18 cellular contexts compared by ENCODE assay signal in genomic region chr13:98942485-98942884, GRCh38.
"Had no signal": no experiment of that assay in that cellular context is flagged by ENCODE, and none has a peak within 500 bp of the region (broad histone marks: within the 10 kb centered on the region; RNA-seq: fewer than 3 reads in every experiment).

No MANE protein-coding gene starts in this region.

- DNase-seq: cerebellar nuclear complex; cortex of kidney; effector memory CD8-positive, alpha-beta T cell; gastrocnemius medialis; kidney; naive thymus-derived CD8-positive, alpha-beta T cell; occipital lobe; ovary; posterior cingulate gyrus; psoas muscle; right cardiac atrium; sigmoid colon; stimulated activated CD4-positive, alpha-beta T cell treated with anti-CD3 and anti-CD28 coated beads, Interleukin-4, amount 100 ng/mL, for 4 hours; stimulated activated naive CD8-positive, alpha-beta T cell treated with anti-CD3 and anti-CD28 coated beads, Interleukin-15, Interleukin-2, amounts not matched to agents 100 U/mL and 50 U/mL, for 24 hours; testis; tibial artery had no signal

- H3K27ac ChIP-seq: esophagus muscularis mucosa, gastrocnemius medialis, ovary, psoas muscle, testis, tibial artery had no signal

- H3K27me3 ChIP-seq: esophagus muscularis mucosa, gastrocnemius medialis, ovary, sigmoid colon, testis, tibial artery had no signal

- H3K9me3 ChIP-seq: esophagus muscularis mucosa, gastrocnemius medialis, ovary, psoas muscle, sigmoid colon, testis, tibial artery had no signal

- H3K36me3 ChIP-seq: esophagus muscularis mucosa, gastrocnemius medialis, ovary, sigmoid colon, tibial artery had no signal

- FAIRE-seq: endometrium, kidney had no signal

- H3K4me3 ChIP-seq: esophagus muscularis mucosa, gastrocnemius medialis, ovary, psoas muscle, sigmoid colon, testis, tibial artery had no signal

- H3K4me1 ChIP-seq: psoas muscle, testis had no signal
